9 cellular contexts compared by ENCODE assay signal in genomic region chr6:32668226-32668747, GRCh38. TPM values are rescaled to one million over a fixed set of nuclear protein-coding genes. Genes with fewer than 3 reads are reported as not detected.
A peak's percentile ranks its signal among the peaks of the same experiment; 100 is the strongest.
DNase-seq lines count a peak whose midpoint lies in the region; ATAC-seq and TF ChIP-seq lines count a peak whose summit lies in the region.
"Had no signal": no experiment of that assay in that cellular context is flagged by ENCODE, and none has a peak within 500 bp of the region (broad histone marks: within the 10 kb centered on the region; RNA-seq: fewer than 3 reads in every experiment).

No MANE protein-coding gene starts in this region.

- no TSS peak for BruUV-seq in Panc1 (replicated peaks; lab: Mats Ljungman, UMichigan)

- TF ChIP-seq POLR2A in esophagus muscularis mucosa (IDR thresholded peaks at IDR 0.05; ENCODE audit: low read depth), result no peak

- H3K27me3 ChIP-seq in Panc1 (ENCODE audit: control insufficient read depth, insufficient read depth, low read length) (peaks cover 43% of the 10 kb centered on the region), esophagus muscularis mucosa (peaks cover 0 to 6% (median 0%) of the 10 kb centered on the region in 4 donors)

- DNase-seq in Panc1 (ENCODE audit: low read depth, low spot score) (no peak), astrocyte of the hippocampus (ENCODE audit: low read depth, low spot score) (peak; percentile 63), mucosa of gallbladder (ENCODE audit: low spot score) (peak; percentile 70), AG08395 (ENCODE audit: low spot score) (no peak), esophagus muscularis mucosa (ENCODE audit: extremely low spot score) (no peak), NCI-H1694 treated with DMSO at 0.1 percent for 48 hours (lab: John Stamatoyannopoulos, UW) (no peak)

- no peak for TF ChIP-seq EP300 in esophagus muscularis mucosa (IDR thresholded peaks at IDR 0.05)

- in situ Hi-C loops in Panc1 (cut with HindIII; ENCODE audit: low pct_unique_long_range_greater_than_20kb, low sequenced_read_pairs), result no loop called here

- H3K4me3 ChIP-seq in Panc1 (ENCODE audit: low read depth in 2 of 2, low read length in 2 of 2), result no peak overlapping the region
- no peak overlapping the region for H3K4me3 ChIP-seq in esophagus muscularis mucosa
- H3K4me3 ChIP-seq: SJSA1 had no signal

- CTCF ChIA-PET in Panc1 (lab: Charles Lee), result no interaction called here

- no peaks in the 10 kb centered on the region for H3K9me3 ChIP-seq in Panc1 (ENCODE audit: control insufficient read depth, insufficient read depth, low read depth, low read length)
- H3K9me3 ChIP-seq in esophagus muscularis mucosa, result peaks cover 0 to 18% (median 0%) of the 10 kb centered on the region in 4 donors

- TF ChIP-seq CTCF in Panc1 (IDR thresholded peaks at IDR 0.05) (no peak), esophagus muscularis mucosa (IDR thresholded peaks at IDR 0.05) (no peak)

- ATAC-seq in GM18870 (IDR thresholded peaks at IDR 0.05; ENCODE audit: unreplicated experiment) (peak; percentile 69), HG02623 (IDR thresholded peaks at IDR 0.05; ENCODE audit: unreplicated experiment) (peak; percentile 71), Panc1 (peak; percentile 50; the same call in 1 of the 2 replicates)

- WGBS in esophagus muscularis mucosa, result 67% methylated on average over 5 of the region's 5 CpGs

- POLR2A ChIA-PET in Panc1 (lab: Charles Lee), result no interaction called here

- H3K4me1 ChIP-seq in Panc1 (ENCODE audit: control insufficient read depth, insufficient read depth, low read length) (peaks cover 3% of the 10 kb centered on the region; the same call in 1 of the 2 replicates), esophagus muscularis mucosa (no peaks in the 10 kb centered on the region)
- H3K4me1 ChIP-seq: SJSA1 had no signal

- H3K27ac ChIP-seq in Panc1 (ENCODE audit: low read length) (no peak overlapping the region), esophagus muscularis mucosa (replicated peaks in 1 of 4) (peak overlapping the region in 2 of 4 donors; percentile 26 to 27)
- H3K27ac ChIP-seq: SJSA1 had no signal

- H3K36me3 ChIP-seq in Panc1 (ENCODE audit: control insufficient read depth, insufficient read depth, low read length) (no peaks in the 10 kb centered on the region), esophagus muscularis mucosa (no peaks in the 10 kb centered on the region)
- H3K36me3 ChIP-seq: SJSA1 had no signal

- intact Hi-C loops in Panc1 (cut with micrococcal nuclease; ENCODE audit: unreplicated experiment), result no loop called here
- intact Hi-C loops in esophagus muscularis mucosa (cut with DNase I), result loop anchor here (5.0 kb wide), 1 partner anchor 94 kb away; the partner anchor contains the start of gene HLA-DQB2

RNA-seq across cellular contexts. Expression of gene HLA-DQB1, which starts 1.8 kb away (rescaled TPM):
- total RNA-seq in Panc1 (2021; ENCODE audit: unreplicated experiment) (0.51 TPM), mucosa of gallbladder (23.2 TPM), esophagus muscularis mucosa (1 to 10 TPM in 2 of 4 donors, under 1 TPM in 1, not detected in 1; 0.71 to 5.8 (median 4.8) TPM)
- not detected for polyA plus RNA-seq in Panc1 (2012; ENCODE audit: insufficient read length)
- total RNA-seq: SJSA1 had no signal

RNA-seq across cellular contexts. Expression of gene HLA-DQA1, which starts 31.1 kb away (rescaled TPM):
- total RNA-seq in Panc1 (2021; ENCODE audit: unreplicated experiment), result 0.39 TPM
- not detected for polyA plus RNA-seq in Panc1 (2012; ENCODE audit: insufficient read length)
- 38.8 TPM for total RNA-seq in mucosa of gallbladder
- total RNA-seq in esophagus muscularis mucosa, result 1 to 10 TPM in 3 of 4 donors, under 1 TPM in 1; 0.97 to 8.4 (median 5.1) TPM
- total RNA-seq: SJSA1 had no signal

Comparison
In these comparisons a context has a peak if more than half of its experiments do, and no peak if none do; other contexts are left out.
1. DNase-seq: peak in astrocyte of the hippocampus (single experiment) and mucosa of gallbladder (single experiment); none in Panc1 (single experiment), AG08395 (single experiment), esophagus muscularis mucosa (single experiment) and NCI-H1694 treated with DMSO at 0.1 percent for 48 hours (single experiment).
2. Peak in every context shown above with its lines, with median percentiles within 50 percentile points of each other: ATAC-seq.